Comparison of ENCODE assay signal across 19 cellular contexts in the genomic region with DNA sequence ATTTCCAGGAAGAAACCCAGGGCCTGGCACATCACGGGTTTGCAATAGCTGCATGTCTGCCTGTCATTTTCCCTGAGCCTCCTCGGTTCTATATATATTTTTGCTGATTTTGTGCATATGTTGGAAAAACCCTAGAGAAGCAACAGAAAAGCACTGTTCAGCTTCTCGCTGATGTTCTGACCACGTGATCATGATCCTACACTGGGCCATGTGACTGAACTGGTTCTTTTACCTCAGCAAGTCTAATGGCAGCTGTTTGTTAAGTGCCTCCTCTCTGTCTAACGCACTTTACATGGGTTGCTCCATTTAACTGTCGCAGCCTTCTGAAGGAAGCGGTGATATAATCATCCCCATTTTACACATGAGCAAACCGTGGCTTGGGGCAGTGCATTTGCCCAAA.
"Had no signal": no experiment of that assay in that cellular context is flagged by ENCODE, and none has a peak within 500 bp of the region (broad histone marks: within the 10 kb centered on the region; RNA-seq: fewer than 3 reads in every experiment).

No MANE protein-coding gene starts in this region.

- H3K27ac Mint-ChIP-seq: IgD-negative memory B cell had no signal

- H3K36me3 Mint-ChIP-seq: IgD-negative memory B cell had no signal

- DNase-seq: KBM-7, MG63, NCI-H1092, NCI-H1105 treated with DMSO at 0.1 percent for 48 hours, NCI-H1417 treated with DMSO at 0.1 percent for 48 hours, NCI-H146, NCI-H1694 treated with DMSO at 0.1 percent for 48 hours, NCI-H1930, NCI-H2081, NCI-H2107, NCI-H2227 treated with DMSO at 0.1 percent for 48 hours, NCI-H524 treated with DMSO at 0.1 percent for 48 hours, NCI-H69, NCI-H774, SHP77, SK-N-SH, SW 1271 had no signal

- H3K9me3 Mint-ChIP-seq: IgD-negative memory B cell had no signal

- H3K4me3 Mint-ChIP-seq: IgD-negative memory B cell had no signal

- H3K4me2 ChIP-seq: SK-N-SH had no signal

- H3K4me3 ChIP-seq: MG63 had no signal

- H3K27ac ChIP-seq: RWPE1 had no signal

- H3K9me3 ChIP-seq: MG63, SK-N-SH had no signal

- H3K27me3 ChIP-seq: MG63 had no signal

- H3K36me3 ChIP-seq: MG63 had no signal

- H3K4me1 Mint-ChIP-seq: IgD-negative memory B cell had no signal

- H3K9ac ChIP-seq: SK-N-SH had no signal
